ENCODE assay signal across 14 cellular contexts in genomic region chr6:121848523-121849255, GRCh38.
DNase-seq lines count a peak whose midpoint lies in the region; ATAC-seq and TF ChIP-seq lines count a peak whose summit lies in the region.
"Had no signal": no experiment of that assay in that cellular context is flagged by ENCODE, and none has a peak within 500 bp of the region (broad histone marks: within the 10 kb centered on the region; RNA-seq: fewer than 3 reads in every experiment).

No MANE protein-coding gene starts in this region.

- H3K36me3 ChIP-seq in HUES48 (ENCODE audit: control insufficient read depth, insufficient read depth, low read length) = no peaks in the 10 kb centered on the region
- H3K36me3 ChIP-seq in thyroid gland = no peaks in the 10 kb centered on the region
- H3K36me3 ChIP-seq in tibial nerve = no peaks in the 10 kb centered on the region
- H3K36me3 ChIP-seq: prostate gland, spleen had no signal

- no peak for TF ChIP-seq EP300 in tibial nerve (IDR thresholded peaks at IDR 0.05)

- DNase-seq in thyroid gland (peak; percentile 93 to 95), Right ventricle myocardium inferior (ENCODE audit: missing footprints) (no peak), tibial nerve (ENCODE audit: low spot score in 2 of 2) (no peak)
- DNase-seq: activated CD8-positive, alpha-beta memory T cell treated with anti-CD3 and anti-CD28 coated beads for 24 hours; spleen had no signal

- intact Hi-C loops in thyroid gland (cut with DNase I) (no loop called here), Right ventricle myocardium inferior (cut with DNase I) (loop anchor here (1.0 to 10.0 kb wide), 4 partner anchors 264 to 413 kb away; partner anchors contain the start of gene GJA1)

- H3K4me1 ChIP-seq in HUES48 (ENCODE audit: control insufficient read depth, insufficient read depth, low read length) (peaks cover 33% of the 10 kb centered on the region), thyroid gland (peaks cover 37 to 38% of the 10 kb centered on the region in 2 donors), tibial nerve (peaks cover 0 to 16% (median 2%) of the 10 kb centered on the region in 4 donors)
- H3K4me1 ChIP-seq: prostate gland, spleen, testis had no signal

- H3K27ac Mint-ChIP-seq in brain = peak overlapping the region in 4 of 5 experiments; percentile 57 to 85 (median 72)
- H3K27ac Mint-ChIP-seq: activated naive CD8-positive, alpha-beta T cell treated with anti-CD3 and anti-CD28 coated beads for 36 hours; activated T-helper 1 cell treated with anti-CD3 and anti-CD28 coated beads, Interleukin-12 subunit alpha, Interleukin-12 subunit beta, Interleukin-2, Interleukin-4 antibody, amounts not matched to agents 30 ng/mL and 10 ng/mL and 1 ng/mL, durations not matched to agents 14 hours and 24 hours and 36 hours had no signal

- no peaks in the 10 kb centered on the region for H3K27me3 ChIP-seq in HUES48 (ENCODE audit: control insufficient read depth, insufficient read depth, low read length)
- H3K27me3 ChIP-seq in layer of hippocampus (ENCODE audit: control insufficient read depth, insufficient read depth, low read length) = no peaks in the 10 kb centered on the region
- H3K27me3 ChIP-seq in thyroid gland = no peaks in the 10 kb centered on the region
- H3K27me3 ChIP-seq in tibial nerve = no peaks in the 10 kb centered on the region
- H3K27me3 ChIP-seq: spleen, testis had no signal

- no peak for ATAC-seq in Right ventricle myocardium inferior
- ATAC-seq in activated CD4-positive, CD25-positive, alpha-beta regulatory T cell treated with anti-CD3 and anti-CD28 coated beads, Interleukin-2, amount 50 U/mL, for 24 hours = no peak
- ATAC-seq: Panc1 had no signal

- peaks cover 0 to 11% (median 3%) of the 10 kb centered on the region in 5 experiments for H3K9me3 Mint-ChIP-seq in brain
- H3K9me3 Mint-ChIP-seq: activated naive CD8-positive, alpha-beta T cell treated with anti-CD3 and anti-CD28 coated beads for 36 hours; activated T-helper 1 cell treated with anti-CD3 and anti-CD28 coated beads, Interleukin-12 subunit alpha, Interleukin-12 subunit beta, Interleukin-2, Interleukin-4 antibody, amounts not matched to agents 30 ng/mL and 10 ng/mL and 1 ng/mL, durations not matched to agents 14 hours and 24 hours and 36 hours had no signal

- no peak overlapping the region for H3K9ac ChIP-seq in HUES48 (ENCODE audit: low read depth, low read length)

- TF ChIP-seq CTCF in brain (conservative IDR thresholded peaks at IDR 0.05) (no peak), thyroid gland (IDR thresholded peaks at IDR 0.05) (no peak), tibial nerve (IDR thresholded peaks at IDR 0.05) (no peak)

- WGBS in thyroid gland, 2 donors = 22 to 29% methylated on average over 6 of the region's 6 CpGs
- WGBS in tibial nerve, 2 donors = 66 to 71% methylated on average over 6 of the region's 6 CpGs

- no peaks in the 10 kb centered on the region for H3K36me3 Mint-ChIP-seq in brain
- H3K36me3 Mint-ChIP-seq: activated naive CD8-positive, alpha-beta T cell treated with anti-CD3 and anti-CD28 coated beads for 36 hours had no signal

- peaks cover 4% of the 10 kb centered on the region for H3K27me3 Mint-ChIP-seq in brain

- H3K9me3 ChIP-seq in HUES48 (ENCODE audit: control insufficient read depth, insufficient read depth, low read length) (no peaks in the 10 kb centered on the region), thyroid gland (no peaks in the 10 kb centered on the region), tibial nerve (no peaks in the 10 kb centered on the region)
- H3K9me3 ChIP-seq: prostate gland, spleen, testis had no signal

- peak in 1 of 2 donors; percentile 44 for TF ChIP-seq POLR2A in thyroid gland (IDR thresholded peaks at IDR 0.05)
- no peak for TF ChIP-seq POLR2A in tibial nerve (IDR thresholded peaks at IDR 0.05)

- H3K27ac ChIP-seq in HUES48 (ENCODE audit: low read depth, low read length) = peak overlapping the region; percentile 32
- peak overlapping the region; percentile 22 for H3K27ac ChIP-seq in layer of hippocampus (ENCODE audit: low read depth, low read length)
- H3K27ac ChIP-seq in thyroid gland = peak overlapping the region; percentile 84 to 94 (median 88)
- peak overlapping the region in 2 of 4 donors; percentile 53 to 55 for H3K27ac ChIP-seq in tibial nerve
- H3K27ac ChIP-seq: prostate gland, spleen, testis had no signal

- peaks cover 45% of the 10 kb centered on the region for H3K4me1 Mint-ChIP-seq in brain
- H3K4me1 Mint-ChIP-seq: activated naive CD8-positive, alpha-beta T cell treated with anti-CD3 and anti-CD28 coated beads for 36 hours had no signal

- H3K4me3 ChIP-seq in HUES48 (ENCODE audit: low read depth, low read length) (no peak overlapping the region), thyroid gland (replicated peaks in 1 of 3) (no peak overlapping the region), tibial nerve (no peak overlapping the region)
- H3K4me3 ChIP-seq: prostate gland, spleen, testis had no signal

- peak overlapping the region in 1 of 5 experiments; percentile 19 for H3K4me3 Mint-ChIP-seq in brain
- H3K4me3 Mint-ChIP-seq: activated naive CD8-positive, alpha-beta T cell treated with anti-CD3 and anti-CD28 coated beads for 36 hours; activated T-helper 1 cell treated with anti-CD3 and anti-CD28 coated beads, Interleukin-12 subunit alpha, Interleukin-12 subunit beta, Interleukin-2, Interleukin-4 antibody, amounts not matched to agents 30 ng/mL and 10 ng/mL and 1 ng/mL, durations not matched to agents 14 hours and 24 hours and 36 hours had no signal

Comparison
In these comparisons a context has a peak if more than half of its experiments do, and no peak if none do; other contexts are left out.
1. DNase-seq: peak in thyroid gland (2 of 2); none in Right ventricle myocardium inferior (single experiment) and tibial nerve (0 of 2).